21 cellular contexts compared by ENCODE assay signal in genomic region chr5:67383451-67383850, GRCh38.
"Had no signal": no experiment of that assay in that cellular context is flagged by ENCODE, and none has a peak within 500 bp of the region (broad histone marks: within the 10 kb centered on the region; RNA-seq: fewer than 3 reads in every experiment).

No MANE protein-coding gene starts in this region.

- H3K36me3 ChIP-seq: Peyer's patch, SJCRH30 had no signal

- H3K9me3 Mint-ChIP-seq: activated CD8-positive, alpha-beta T cell treated with anti-CD3 and anti-CD28 coated beads for 36 hours; activated naive CD4-positive, alpha-beta T cell treated with anti-CD3 and anti-CD28 coated beads, Interleukin-2, amount 50 U/mL, for 72 hours; activated naive CD8-positive, alpha-beta T cell treated with anti-CD3 and anti-CD28 coated beads, Interleukin-2, amount 50 U/mL, for 24 hours; activated T-cell treated with anti-CD3 and anti-CD28 coated beads, Interleukin-2, amount 50 U/mL, for 24 hours; IgD-negative memory B cell had no signal

- H3K27me3 Mint-ChIP-seq: activated CD8-positive, alpha-beta T cell treated with anti-CD3 and anti-CD28 coated beads for 36 hours; activated naive CD8-positive, alpha-beta T cell treated with anti-CD3 and anti-CD28 coated beads, Interleukin-2, amount 50 U/mL, for 24 hours had no signal

- DNase-seq: activated CD4-positive, alpha-beta T cell treated with anti-CD3 and anti-CD28 coated beads for 36 hours; activated CD8-positive, alpha-beta T cell treated with anti-CD3 and anti-CD28 coated beads for 36 hours; activated effector memory CD4-positive, alpha-beta T cell treated with anti-CD3 and anti-CD28 coated beads, Interleukin-2, amount 50 U/mL, for 16 hours; activated naive CD4-positive, alpha-beta T cell treated with Interleukin-2 at 50 U/mL for 16 hours; activated naive CD8-positive, alpha-beta T cell treated with anti-CD3 and anti-CD28 coated beads, Interleukin-2, amount 50 U/mL, for 24 hours; activated T-cell treated with anti-CD3 and anti-CD28 coated beads, Interleukin-2, amount 50 U/mL, for 24 hours; KG1; NCI-H1092; NCI-H1417; NCI-H1930; NCI-H2107; NCI-H510A treated with DMSO at 0.1 percent for 48 hours; Peyer's patch; Right ventricle myocardium superior; SJCRH30; SK-N-SH; T-helper 1 cell had no signal

- H3K27ac ChIP-seq: Peyer's patch, RWPE1, SJCRH30, VCaP had no signal

- H3K4me2 ChIP-seq: SK-N-SH had no signal

- H3K4me1 Mint-ChIP-seq: activated CD4-positive, alpha-beta T cell treated with anti-CD3 and anti-CD28 coated beads for 36 hours; activated naive CD8-positive, alpha-beta T cell treated with anti-CD3 and anti-CD28 coated beads, Interleukin-2, amount 50 U/mL, for 24 hours; IgD-negative memory B cell had no signal

- H3K27me3 ChIP-seq: Peyer's patch, SJCRH30 had no signal

- ATAC-seq: activated CD4-positive, alpha-beta T cell treated with anti-CD3 and anti-CD28 coated beads for 36 hours; activated CD8-positive, alpha-beta T cell treated with anti-CD3 and anti-CD28 coated beads for 36 hours; activated naive CD4-positive, alpha-beta T cell treated with anti-CD3 and anti-CD28 coated beads, Interleukin-2, amount 50 U/mL, for 72 hours; activated naive CD8-positive, alpha-beta T cell treated with anti-CD3 and anti-CD28 coated beads, Interleukin-2, amount 50 U/mL, for 24 hours had no signal

- H3K9me3 ChIP-seq: Peyer's patch, SJCRH30, SK-N-SH had no signal

- H3K9ac ChIP-seq: SK-N-SH had no signal

- H3K4me1 ChIP-seq: Peyer's patch had no signal

- H3K27ac Mint-ChIP-seq: activated CD4-positive, alpha-beta T cell treated with anti-CD3 and anti-CD28 coated beads for 36 hours; activated CD8-positive, alpha-beta T cell treated with anti-CD3 and anti-CD28 coated beads for 36 hours; activated naive CD4-positive, alpha-beta T cell treated with anti-CD3 and anti-CD28 coated beads, Interleukin-2, amount 50 U/mL, for 72 hours; activated naive CD8-positive, alpha-beta T cell treated with anti-CD3 and anti-CD28 coated beads, Interleukin-2, amount 50 U/mL, for 24 hours; activated T-cell treated with anti-CD3 and anti-CD28 coated beads, Interleukin-2, amount 50 U/mL, for 24 hours; IgD-negative memory B cell had no signal

- H3K4me3 Mint-ChIP-seq: activated CD4-positive, alpha-beta T cell treated with anti-CD3 and anti-CD28 coated beads for 36 hours; activated CD8-positive, alpha-beta T cell treated with anti-CD3 and anti-CD28 coated beads for 36 hours; activated naive CD8-positive, alpha-beta T cell treated with anti-CD3 and anti-CD28 coated beads, Interleukin-2, amount 50 U/mL, for 24 hours; activated T-cell treated with anti-CD3 and anti-CD28 coated beads, Interleukin-2, amount 50 U/mL, for 24 hours; IgD-negative memory B cell had no signal

- H3K4me3 ChIP-seq: Peyer's patch, SJCRH30 had no signal

- H3K36me3 Mint-ChIP-seq: activated naive CD4-positive, alpha-beta T cell treated with anti-CD3 and anti-CD28 coated beads, Interleukin-2, amount 50 U/mL, for 72 hours; IgD-negative memory B cell had no signal
